1 cellular context compared by ENCODE assay signal in the genomic region with DNA sequence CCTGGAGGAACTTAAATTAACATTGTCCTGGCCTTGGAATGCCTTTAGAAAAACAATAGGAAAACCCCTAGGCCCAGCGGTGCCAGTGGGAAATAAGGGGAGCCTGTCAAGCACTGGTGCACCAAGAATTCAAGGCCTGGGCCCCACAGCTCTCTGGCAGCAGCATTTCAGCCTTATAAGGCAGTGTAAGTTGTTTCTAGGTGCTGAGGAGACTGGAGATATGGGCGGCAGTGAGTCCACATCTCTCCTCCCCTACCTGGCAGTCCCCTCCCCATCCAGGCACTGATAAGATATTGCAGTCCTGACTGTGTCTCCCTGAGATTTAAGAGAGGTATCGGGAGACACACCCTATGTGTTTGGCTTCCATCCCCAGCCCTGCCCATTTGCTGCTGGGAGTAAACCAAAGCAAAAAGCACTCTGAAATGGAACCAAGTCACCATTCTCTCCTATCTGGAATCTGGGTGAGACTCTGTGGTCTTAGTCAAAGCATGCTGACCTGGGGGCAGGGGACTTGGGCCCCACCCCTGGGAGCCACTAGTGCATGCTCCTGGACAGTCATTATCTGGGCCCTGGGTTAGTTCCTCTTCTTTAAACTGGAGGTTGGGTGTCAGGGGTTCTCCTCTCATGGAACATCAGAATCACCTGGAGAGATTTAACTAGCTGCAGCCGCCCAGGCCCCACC.
TF ChIP-seq lines count a peak whose summit lies in the region.

No MANE protein-coding gene starts in this region.

TF ChIP-seq in K562, 482 proteins besides CTCF, POLR2A, EP300 and RAD21 (continued from another document):
- TF ChIP-seq HDAC2 (IDR thresholded peaks at IDR 0.05) = peak; percentile 70; the same call in 1 of the 2 replicates
